1 cellular context compared by ENCODE assay signal in the genomic region with DNA sequence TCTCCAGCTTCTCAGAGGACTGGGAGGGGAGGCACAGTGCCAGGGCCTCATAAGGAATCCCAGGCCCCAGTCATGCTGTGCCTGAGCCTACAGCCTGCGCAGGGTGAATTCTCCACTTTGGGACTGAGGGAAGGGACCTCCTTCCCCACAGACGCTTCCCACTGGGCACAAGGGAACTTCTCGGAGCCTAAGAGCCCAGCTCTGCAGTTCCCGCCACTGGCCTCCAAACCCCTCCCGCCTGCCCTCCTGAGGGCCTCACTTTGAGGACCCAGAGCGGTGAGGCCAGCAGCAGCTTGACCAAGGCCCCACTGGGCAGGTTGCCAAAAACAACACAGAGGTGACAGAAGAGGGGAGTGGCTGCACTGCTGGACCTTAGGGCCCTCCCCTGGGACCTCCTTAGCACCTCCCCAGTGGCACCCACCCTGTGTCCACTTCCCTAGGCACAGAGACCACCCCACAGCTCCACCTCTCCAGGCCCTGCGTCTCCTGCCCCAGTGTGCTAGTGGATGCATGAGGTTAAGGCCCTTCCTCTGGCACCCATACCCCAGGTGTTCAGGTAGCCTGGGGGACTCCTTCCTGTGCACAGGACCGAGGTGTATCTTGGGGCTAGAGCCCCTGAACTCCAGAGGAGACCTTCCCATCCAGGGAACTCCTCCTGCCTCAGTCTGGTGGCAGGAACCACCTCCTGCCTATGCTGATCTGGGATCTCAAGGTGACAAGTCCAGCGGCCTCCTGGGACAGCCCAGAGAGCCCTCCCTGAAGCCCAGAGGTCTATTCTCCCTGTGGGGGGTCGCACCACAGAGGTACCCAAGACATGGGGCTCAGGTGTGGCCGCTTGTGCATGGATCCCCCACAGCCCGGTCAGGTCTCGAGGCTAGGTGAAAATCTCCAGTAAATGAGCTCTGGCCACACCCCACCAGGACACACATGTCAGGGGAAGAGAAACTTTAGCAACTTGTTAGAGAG.
TF ChIP-seq lines count a peak whose summit lies in the region.

No MANE protein-coding gene starts in this region.

TF ChIP-seq in SK-N-SH treated with all-trans-retinoic acid at 6 μM for 48 hours, 23 proteins besides CTCF, POLR2A, EP300 and RAD21 (continued from another document):
- TF ChIP-seq, protein P1, sequence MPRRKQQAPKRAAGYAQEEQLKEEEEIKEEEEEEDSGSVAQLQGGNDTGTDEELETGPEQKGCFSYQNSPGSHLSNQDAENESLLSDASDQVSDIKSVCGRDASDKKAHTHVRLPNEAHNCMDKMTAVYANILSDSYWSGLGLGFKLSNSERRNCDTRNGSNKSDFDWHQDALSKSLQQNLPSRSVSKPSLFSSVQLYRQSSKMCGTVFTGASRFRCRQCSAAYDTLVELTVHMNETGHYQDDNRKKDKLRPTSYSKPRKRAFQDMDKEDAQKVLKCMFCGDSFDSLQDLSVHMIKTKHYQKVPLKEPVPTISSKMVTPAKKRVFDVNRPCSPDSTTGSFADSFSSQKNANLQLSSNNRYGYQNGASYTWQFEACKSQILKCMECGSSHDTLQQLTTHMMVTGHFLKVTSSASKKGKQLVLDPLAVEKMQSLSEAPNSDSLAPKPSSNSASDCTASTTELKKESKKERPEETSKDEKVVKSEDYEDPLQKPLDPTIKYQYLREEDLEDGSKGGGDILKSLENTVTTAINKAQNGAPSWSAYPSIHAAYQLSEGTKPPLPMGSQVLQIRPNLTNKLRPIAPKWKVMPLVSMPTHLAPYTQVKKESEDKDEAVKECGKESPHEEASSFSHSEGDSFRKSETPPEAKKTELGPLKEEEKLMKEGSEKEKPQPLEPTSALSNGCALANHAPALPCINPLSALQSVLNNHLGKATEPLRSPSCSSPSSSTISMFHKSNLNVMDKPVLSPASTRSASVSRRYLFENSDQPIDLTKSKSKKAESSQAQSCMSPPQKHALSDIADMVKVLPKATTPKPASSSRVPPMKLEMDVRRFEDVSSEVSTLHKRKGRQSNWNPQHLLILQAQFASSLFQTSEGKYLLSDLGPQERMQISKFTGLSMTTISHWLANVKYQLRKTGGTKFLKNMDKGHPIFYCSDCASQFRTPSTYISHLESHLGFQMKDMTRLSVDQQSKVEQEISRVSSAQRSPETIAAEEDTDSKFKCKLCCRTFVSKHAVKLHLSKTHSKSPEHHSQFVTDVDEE (CRISPR knock-in tag; IDR thresholded peaks at IDR 0.05): no peak
- TF ChIP-seq, protein P2, sequence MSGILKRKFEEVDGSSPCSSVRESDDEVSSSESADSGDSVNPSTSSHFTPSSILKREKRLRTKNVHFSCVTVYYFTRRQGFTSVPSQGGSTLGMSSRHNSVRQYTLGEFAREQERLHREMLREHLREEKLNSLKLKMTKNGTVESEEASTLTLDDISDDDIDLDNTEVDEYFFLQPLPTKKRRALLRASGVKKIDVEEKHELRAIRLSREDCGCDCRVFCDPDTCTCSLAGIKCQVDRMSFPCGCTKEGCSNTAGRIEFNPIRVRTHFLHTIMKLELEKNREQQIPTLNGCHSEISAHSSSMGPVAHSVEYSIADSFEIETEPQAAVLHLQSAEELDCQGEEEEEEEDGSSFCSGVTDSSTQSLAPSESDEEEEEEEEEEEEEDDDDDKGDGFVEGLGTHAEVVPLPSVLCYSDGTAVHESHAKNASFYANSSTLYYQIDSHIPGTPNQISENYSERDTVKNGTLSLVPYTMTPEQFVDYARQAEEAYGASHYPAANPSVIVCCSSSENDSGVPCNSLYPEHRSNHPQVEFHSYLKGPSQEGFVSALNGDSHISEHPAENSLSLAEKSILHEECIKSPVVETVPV (CRISPR knock-in tag; IDR thresholded peaks at IDR 0.05): no peak
- TF ChIP-seq ZNF70 (CRISPR knock-in tag; IDR thresholded peaks at IDR 0.05): no peak
- no peak for TF ChIP-seq ISL1 (CRISPR knock-in tag; IDR thresholded peaks at IDR 0.05)
- no peak for TF ChIP-seq ARNTL (CRISPR knock-in tag; IDR thresholded peaks at IDR 0.05; ENCODE audit: borderline replicate concordance, low read depth)
- TF ChIP-seq ZFP3 (CRISPR knock-in tag; IDR thresholded peaks at IDR 0.05): no peak
- no peak for TF ChIP-seq SNAI2 (CRISPR knock-in tag; IDR thresholded peaks at IDR 0.05)
- no peak for TF ChIP-seq TOX (CRISPR knock-in tag; IDR thresholded peaks at IDR 0.05; ENCODE audit: borderline replicate concordance)
TF ChIP-seq in SK-N-SH treated with all-trans-retinoic acid at 6 μM for 48 hours: peak in this region for 0.
